1 cellular context compared by ENCODE assay signal in the genomic region with DNA sequence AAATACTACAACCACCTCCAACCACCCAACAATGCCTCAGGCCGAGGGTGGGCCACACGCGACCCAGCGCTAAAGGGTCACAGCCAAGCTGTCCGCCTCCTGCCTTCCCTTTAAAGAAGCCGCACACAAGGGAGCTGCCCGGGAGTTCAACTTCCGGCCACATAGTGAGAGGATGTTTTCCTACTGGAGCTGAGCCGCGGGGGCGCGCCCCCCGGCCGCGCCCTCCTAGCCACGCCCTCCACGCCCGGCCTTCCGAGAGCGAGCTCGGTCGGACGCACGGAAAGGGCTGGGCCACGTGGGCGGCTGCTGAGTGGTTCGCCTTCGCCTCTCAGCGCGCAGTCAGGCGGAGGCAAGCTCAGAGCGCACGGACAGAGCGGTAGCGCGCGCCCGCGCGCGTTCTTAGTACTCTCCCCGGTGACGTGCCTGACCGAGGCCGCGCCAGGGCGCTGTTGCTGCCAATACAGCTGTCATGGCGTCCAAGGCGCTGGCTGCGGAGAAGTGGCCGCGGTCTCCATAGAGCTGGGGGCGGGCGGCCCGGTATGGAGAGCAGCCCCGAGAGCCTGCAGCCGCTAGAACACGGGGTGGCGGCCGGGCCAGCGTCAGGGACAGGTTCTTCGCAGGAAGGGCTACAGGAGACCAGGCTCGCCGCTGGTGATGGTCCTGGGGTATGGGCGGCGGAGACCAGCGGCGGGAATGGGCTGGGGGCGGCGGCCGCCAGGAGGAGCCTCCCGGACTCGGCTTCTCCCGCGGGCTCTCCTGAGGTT.
TF ChIP-seq lines count a peak whose summit lies in the region.

A gene with protein sequence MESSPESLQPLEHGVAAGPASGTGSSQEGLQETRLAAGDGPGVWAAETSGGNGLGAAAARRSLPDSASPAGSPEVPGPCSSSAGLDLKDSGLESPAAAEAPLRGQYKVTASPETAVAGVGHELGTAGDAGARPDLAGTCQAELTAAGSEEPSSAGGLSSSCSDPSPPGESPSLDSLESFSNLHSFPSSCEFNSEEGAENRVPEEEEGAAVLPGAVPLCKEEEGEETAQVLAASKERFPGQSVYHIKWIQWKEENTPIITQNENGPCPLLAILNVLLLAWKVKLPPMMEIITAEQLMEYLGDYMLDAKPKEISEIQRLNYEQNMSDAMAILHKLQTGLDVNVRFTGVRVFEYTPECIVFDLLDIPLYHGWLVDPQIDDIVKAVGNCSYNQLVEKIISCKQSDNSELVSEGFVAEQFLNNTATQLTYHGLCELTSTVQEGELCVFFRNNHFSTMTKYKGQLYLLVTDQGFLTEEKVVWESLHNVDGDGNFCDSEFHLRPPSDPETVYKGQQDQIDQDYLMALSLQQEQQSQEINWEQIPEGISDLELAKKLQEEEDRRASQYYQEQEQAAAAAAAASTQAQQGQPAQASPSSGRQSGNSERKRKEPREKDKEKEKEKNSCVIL (plus strand): TSS at position 446 of the 764 bp plus-strand sequence. CDS start 94 bp downstream, at position 540.

TF ChIP-seq in H1, 55 proteins besides CTCF, POLR2A, EP300 and RAD21 (continued from another document):
- TF ChIP-seq CHD1 (IDR thresholded peaks at IDR 0.05; ENCODE audit: low read depth, low read length): no peak
- no peak for TF ChIP-seq BRCA1 (IDR thresholded peaks at IDR 0.05; ENCODE audit: low read depth, low read length)
- peak; percentile 9; the same call in 1 of the 2 replicates for TF ChIP-seq JUND (IDR thresholded peaks at IDR 0.05; ENCODE audit: low read length)
- TF ChIP-seq TAF7 (optimal IDR thresholded peaks at IDR 0.05; ENCODE audit: borderline replicate concordance, low read depth, low read length): peak; percentile 60
- no peak for TF ChIP-seq BCL11A (IDR thresholded peaks at IDR 0.05; ENCODE audit: low read depth in 2 of 2, low read length in 2 of 2)
- no peak for TF ChIP-seq SP2 (IDR thresholded peaks at IDR 0.05; ENCODE audit: low read length)
- peak; percentile 60 for TF ChIP-seq CREB1 (IDR thresholded peaks at IDR 0.05)
- no peak for TF ChIP-seq MAFK (IDR thresholded peaks at IDR 0.05; ENCODE audit: low read depth, low read length)
TF ChIP-seq in H1: peak in this region for 16.
